Comparison of ENCODE assay signal across 1 cellular context in genomic region chr20:4120921-4121321, GRCh38.
TF ChIP-seq lines count a peak whose summit lies in the region.

No MANE protein-coding gene starts in this region.

TF ChIP-seq in HepG2, 621 proteins besides CTCF, POLR2A, EP300 and RAD21:
- TF ChIP-seq REST (IDR thresholded peaks at IDR 0.05; ENCODE audit: borderline replicate concordance in 1 of 2, low read depth in 1 of 2, low read length in 2 of 2) (no peak), KMT2A (CRISPR knock-in tag; IDR thresholded peaks at IDR 0.05) (no peak), ZNF12 (CRISPR knock-in tag; IDR thresholded peaks at IDR 0.05) (no peak), HDAC6 (IDR thresholded peaks at IDR 0.05; ENCODE audit: low read depth, low read length) (no peak), MEF2D (CRISPR knock-in tag; IDR thresholded peaks at IDR 0.05) (no peak), CREB3 (CRISPR knock-in tag; IDR thresholded peaks at IDR 0.05) (no peak), GTF3A (CRISPR knock-in tag; conservative IDR thresholded peaks at IDR 0.05) (no peak), ZFP1 (CRISPR knock-in tag; IDR thresholded peaks at IDR 0.05) (no peak), JARID2 (CRISPR knock-in tag; IDR thresholded peaks at IDR 0.05; ENCODE audit: insufficient replicate concordance) (no peak), CBX2 (IDR thresholded peaks at IDR 0.05; ENCODE audit: low read depth, low read length) (no peak), CBX2 (CRISPR knock-in tag; IDR thresholded peaks at IDR 0.05; ENCODE audit: low read depth) (no peak), ZBTB46 (CRISPR knock-in tag; IDR thresholded peaks at IDR 0.05; ENCODE audit: borderline replicate concordance) (no peak), TARDBP (CRISPR knock-in tag; IDR thresholded peaks at IDR 0.05) (no peak), CBFB (CRISPR knock-in tag; IDR thresholded peaks at IDR 0.05) (no peak), FOXM1 (CRISPR knock-in tag; IDR thresholded peaks at IDR 0.05) (no peak), FOXK1 (CRISPR knock-in tag; IDR thresholded peaks at IDR 0.05; ENCODE audit: borderline replicate concordance, low read depth) (no peak), ZIK1 (CRISPR knock-in tag; IDR thresholded peaks at IDR 0.05; ENCODE audit: borderline replicate concordance, low read depth) (no peak), ZNF432 (CRISPR knock-in tag; IDR thresholded peaks at IDR 0.05; ENCODE audit: borderline replicate concordance) (no peak), ISX (CRISPR knock-in tag; conservative IDR thresholded peaks at IDR 0.05) (no peak), ZFP91 (CRISPR knock-in tag; IDR thresholded peaks at IDR 0.05; ENCODE audit: borderline replicate concordance) (no peak)
- TF ChIP-seq, protein P1, sequence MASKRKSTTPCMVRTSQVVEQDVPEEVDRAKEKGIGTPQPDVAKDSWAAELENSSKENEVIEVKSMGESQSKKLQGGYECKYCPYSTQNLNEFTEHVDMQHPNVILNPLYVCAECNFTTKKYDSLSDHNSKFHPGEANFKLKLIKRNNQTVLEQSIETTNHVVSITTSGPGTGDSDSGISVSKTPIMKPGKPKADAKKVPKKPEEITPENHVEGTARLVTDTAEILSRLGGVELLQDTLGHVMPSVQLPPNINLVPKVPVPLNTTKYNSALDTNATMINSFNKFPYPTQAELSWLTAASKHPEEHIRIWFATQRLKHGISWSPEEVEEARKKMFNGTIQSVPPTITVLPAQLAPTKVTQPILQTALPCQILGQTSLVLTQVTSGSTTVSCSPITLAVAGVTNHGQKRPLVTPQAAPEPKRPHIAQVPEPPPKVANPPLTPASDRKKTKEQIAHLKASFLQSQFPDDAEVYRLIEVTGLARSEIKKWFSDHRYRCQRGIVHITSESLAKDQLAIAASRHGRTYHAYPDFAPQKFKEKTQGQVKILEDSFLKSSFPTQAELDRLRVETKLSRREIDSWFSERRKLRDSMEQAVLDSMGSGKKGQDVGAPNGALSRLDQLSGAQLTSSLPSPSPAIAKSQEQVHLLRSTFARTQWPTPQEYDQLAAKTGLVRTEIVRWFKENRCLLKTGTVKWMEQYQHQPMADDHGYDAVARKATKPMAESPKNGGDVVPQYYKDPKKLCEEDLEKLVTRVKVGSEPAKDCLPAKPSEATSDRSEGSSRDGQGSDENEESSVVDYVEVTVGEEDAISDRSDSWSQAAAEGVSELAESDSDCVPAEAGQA (IDR thresholded peaks at IDR 0.05; ENCODE audit: low read depth), result no peak
- TF ChIP-seq, protein P1 (CRISPR knock-in tag; IDR thresholded peaks at IDR 0.05; ENCODE audit: borderline replicate concordance), result no peak
